In the genomic region with DNA sequence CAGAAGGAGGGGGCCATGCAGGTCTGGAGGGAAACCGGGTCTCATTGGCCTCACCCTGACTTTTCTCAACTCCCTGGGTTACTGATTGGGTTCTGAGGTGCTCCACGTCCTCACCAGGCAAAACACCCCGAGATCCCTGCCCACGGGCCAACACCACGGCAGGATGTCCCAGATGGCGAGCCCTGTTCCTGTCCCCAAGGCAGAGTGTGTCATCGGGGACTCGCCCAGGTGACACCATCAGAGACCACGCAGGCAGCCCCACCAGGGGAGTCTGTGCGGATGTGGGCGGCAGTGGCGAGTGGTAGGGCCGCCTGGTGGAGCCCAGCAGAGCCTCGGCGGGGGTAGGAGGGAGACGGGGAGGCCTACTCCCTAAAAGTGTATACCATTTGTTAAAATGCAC, we compare ENCODE assay signal across 16 cellular contexts.
"Had no signal": no experiment of that assay in that cellular context is flagged by ENCODE, and none has a peak within 500 bp of the region (broad histone marks: within the 10 kb centered on the region; RNA-seq: fewer than 3 reads in every experiment).

No MANE protein-coding gene starts in this region.

- H3K27ac Mint-ChIP-seq: activated naive CD4-positive, alpha-beta T cell treated with anti-CD3 and anti-CD28 coated beads, Interleukin-2, amount 50 U/mL, for 24 hours; naive thymus-derived CD4-positive, alpha-beta T cell; stimulated activated naive CD8-positive, alpha-beta T cell treated with anti-CD3 and anti-CD28 coated beads, Interleukin-15, Interleukin-2, amounts not matched to agents 100 ng/mL and 50 ng/mL, for 24 hours had no signal

- H3K27me3 ChIP-seq: body of pancreas, testis had no signal

- H3K9me3 Mint-ChIP-seq: activated naive CD4-positive, alpha-beta T cell treated with anti-CD3 and anti-CD28 coated beads, Interleukin-2, amount 50 U/mL, for 24 hours; stimulated activated naive CD8-positive, alpha-beta T cell treated with anti-CD3 and anti-CD28 coated beads, Interleukin-15, Interleukin-2, amounts not matched to agents 100 ng/mL and 50 ng/mL, for 24 hours had no signal

- H3K27me3 Mint-ChIP-seq: activated naive CD4-positive, alpha-beta T cell treated with anti-CD3 and anti-CD28 coated beads, Interleukin-2, amount 50 U/mL, for 24 hours; naive thymus-derived CD4-positive, alpha-beta T cell; stimulated activated naive CD8-positive, alpha-beta T cell treated with anti-CD3 and anti-CD28 coated beads, Interleukin-15, Interleukin-2, amounts not matched to agents 100 ng/mL and 50 ng/mL, for 24 hours had no signal

- H3K27ac ChIP-seq: body of pancreas, psoas muscle, testis had no signal

- H3K4me1 ChIP-seq: body of pancreas had no signal

- H3K9me3 ChIP-seq: body of pancreas, psoas muscle, testis had no signal

- DNase-seq: activated CD8-positive, alpha-beta memory T cell treated with anti-CD3 and anti-CD28 coated beads, Interleukin-2, amount 50 U/mL, for 48 hours; cerebellar nuclear complex; dermis blood vessel endothelial cell; hippocampal formation; kidney glomerular epithelial cell; naive thymus-derived CD4-positive, alpha-beta T cell; occipital lobe; stimulated activated CD4-positive, alpha-beta T cell treated with anti-CD3 and anti-CD28 coated beads, Interleukin-12 subunit alpha, Interleukin-12 subunit beta, amount 100 ng/mL, for 4 hours; testis had no signal

- H3K4me3 Mint-ChIP-seq: activated naive CD4-positive, alpha-beta T cell treated with anti-CD3 and anti-CD28 coated beads, Interleukin-2, amount 50 U/mL, for 24 hours; naive thymus-derived CD4-positive, alpha-beta T cell; stimulated activated naive CD8-positive, alpha-beta T cell treated with anti-CD3 and anti-CD28 coated beads, Interleukin-15, Interleukin-2, amounts not matched to agents 100 ng/mL and 50 ng/mL, for 24 hours had no signal

- H3K4me3 ChIP-seq: body of pancreas, lung, psoas muscle, testis had no signal

- ATAC-seq: activated CD4-positive, CD25-positive, alpha-beta regulatory T cell treated with anti-CD3 and anti-CD28 coated beads, Interleukin-2, amount 50 U/mL, for 24 hours; body of pancreas; naive thymus-derived CD4-positive, alpha-beta T cell; psoas muscle; sciatic nerve had no signal
